1 cellular context compared by ENCODE assay signal in genomic region chr11:96391698-96392307, GRCh38.
TF ChIP-seq lines count a peak whose summit lies in the region.

No MANE protein-coding gene starts in this region.

TF ChIP-seq in HepG2, 621 proteins besides CTCF, POLR2A, EP300 and RAD21 (continued from another document):
- TF ChIP-seq TIGD3 (CRISPR knock-in tag; IDR thresholded peaks at IDR 0.05; ENCODE audit: borderline replicate concordance) = no peak
- TF ChIP-seq SIN3B (IDR thresholded peaks at IDR 0.05; ENCODE audit: low read length) = no peak
TF ChIP-seq in HepG2: peak in this region for 4.
